8 cellular contexts compared by ENCODE assay signal in the genomic region with DNA sequence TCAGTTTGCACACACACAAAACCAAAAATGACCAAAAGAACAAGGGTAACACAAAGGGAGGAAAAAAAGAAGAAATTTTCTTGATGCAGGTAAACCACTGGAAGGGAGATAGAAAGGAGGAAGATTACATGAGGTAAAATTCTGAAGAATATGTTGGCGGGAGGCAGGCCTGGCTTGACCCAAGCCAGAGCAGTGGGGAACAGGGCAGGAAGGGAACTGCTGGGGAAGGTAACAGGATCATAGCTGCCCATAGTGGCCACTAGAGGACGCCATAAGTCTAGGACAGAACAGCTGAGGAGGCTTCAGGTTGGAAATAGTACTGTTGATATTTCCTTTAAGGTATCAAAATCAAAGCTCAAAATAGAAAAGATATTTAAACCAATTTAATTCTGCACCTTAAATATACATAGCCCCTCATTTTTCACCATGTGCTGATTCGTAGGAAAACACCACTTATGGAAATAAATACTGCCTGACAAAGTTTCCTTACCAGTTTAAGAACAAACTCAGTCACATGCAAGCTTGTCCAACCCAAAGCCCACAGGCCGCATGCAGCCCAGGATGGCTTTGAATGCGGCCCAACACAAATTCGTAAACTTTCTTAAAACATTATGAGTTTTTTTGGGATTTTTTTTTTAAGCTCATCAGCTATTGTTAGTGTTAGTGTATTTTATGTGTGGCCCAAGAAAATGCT.
DNase-seq lines count a peak whose midpoint lies in the region; ATAC-seq and TF ChIP-seq lines count a peak whose summit lies in the region.

No MANE protein-coding gene starts in this region.

- H3K4me3 ChIP-seq in GM12875 (ENCODE audit: low read depth, low read length), result no peak overlapping the region

- TF ChIP-seq CTCF in GM12875 (IDR thresholded peaks at IDR 0.05; ENCODE audit: borderline replicate concordance, insufficient read depth, low read depth, low read length) (peak; percentile 98), VCaP (conservative IDR thresholded peaks at IDR 0.05) (peak; percentile 87)

- DNase-seq in 8988T (peak; percentile 43), NCI-H2171 (lab: John Stamatoyannopoulos, UW) (peak; percentile 20), ecto neural progenitor cell (ENCODE audit: low spot score) (peak; percentile 59), medulla oblongata (ENCODE audit: extremely low spot score) (peak; percentile 65), superior temporal gyrus (ENCODE audit: extremely low spot score) (peak; percentile 62)

- H3K27ac ChIP-seq in VCaP, result no peak overlapping the region

- ATAC-seq in HG02973 (IDR thresholded peaks at IDR 0.05; ENCODE audit: unreplicated experiment), result peak; percentile 71
